ENCODE assay signal across 8 cellular contexts in genomic region chr13:97222934-97223710, GRCh38. TPM values are rescaled to one million over a fixed set of nuclear protein-coding genes. Genes with fewer than 3 reads are reported as not detected.
DNase-seq lines count a peak whose midpoint lies in the region; ATAC-seq and TF ChIP-seq lines count a peak whose summit lies in the region.

No MANE protein-coding gene starts in this region.

- 9 to 12% methylated on average over 8 of the region's 8 CpGs for WGBS in testis, 2 donors

- peak overlapping the region; percentile 79 for H3K4me2 ChIP-seq in HCT116 (ENCODE audit: low read length)

- H3K9me3 ChIP-seq in HCT116 (ENCODE audit: control insufficient read depth in 1 of 2, insufficient read depth in 1 of 2, low read depth in 1 of 2, low read length in 2 of 2) (no peaks in the 10 kb centered on the region), testis (no peaks in the 10 kb centered on the region)

- H3K4me1 ChIP-seq in HCT116 (ENCODE audit: control insufficient read depth in 1 of 2, insufficient read depth in 2 of 2, low read length in 2 of 2) (peaks cover 47 to 50% of the 10 kb centered on the region in 2 experiments), testis (peaks cover 30% of the 10 kb centered on the region)

- H3K27ac Mint-ChIP-seq in activated naive CD8-positive, alpha-beta T cell treated with anti-CD3 and anti-CD28 coated beads, Interleukin-2, amount 10 ng/mL, durations not matched to agents 7 days and 5 days = peak overlapping the region; percentile 81

- peak overlapping the region; percentile 93 for H3K4me3 Mint-ChIP-seq in activated naive CD8-positive, alpha-beta T cell treated with anti-CD3 and anti-CD28 coated beads, Interleukin-2, amount 10 ng/mL, durations not matched to agents 7 days and 5 days

- peak overlapping the region; percentile 74 for H3K27ac ChIP-seq in HCT116 (ENCODE audit: low read depth, low read length)
- peak overlapping the region; percentile 91 to 93 for H3K27ac ChIP-seq in testis

- H3K36me3 ChIP-seq in HCT116 (ENCODE audit: control insufficient read depth in 1 of 2, insufficient read depth in 2 of 2, low read length in 2 of 2) (no peaks in the 10 kb centered on the region), testis (ENCODE audit: low read depth, missing control alignments) (no peaks in the 10 kb centered on the region)

- POLR2A ChIA-PET in HCT116 (lab: Charles Lee) = interaction anchor here (1.0 to 3.1 kb wide), 7 partner anchors 9 to 113 kb away, joined by 4 to 31 read pairs (median 5); no protein-coding TSS in a partner anchor
- POLR2A ChIA-PET in activated naive CD8-positive, alpha-beta T cell treated with anti-CD3 and anti-CD28 coated beads, Interleukin-2, amount 10 ng/mL, durations not matched to agents 7 days and 5 days (lab: Charles Lee) = interaction anchor here (1.0 to 4.5 kb wide), 5 partner anchors 8 to 212 kb away, joined by 3 to 39 read pairs (median 9); partner anchors contain the start of gene RAP2A

- H3K9ac ChIP-seq in HCT116 (ENCODE audit: low read length) = peak overlapping the region; percentile 80

- no peak for TF ChIP-seq CTCF in HCT116 (IDR thresholded peaks at IDR 0.05 in 2 of 3, conservative IDR thresholded peaks at IDR 0.05 in 1 of 3; ENCODE audit: borderline replicate concordance in 1 of 3, insufficient read depth in 1 of 3, low read depth in 2 of 3, low read length in 2 of 3)
- no peak for TF ChIP-seq CTCF in testis (IDR thresholded peaks at IDR 0.05)

- no peak for ATAC-seq in HCT116
- no peak for ATAC-seq in activated naive CD8-positive, alpha-beta T cell treated with anti-CD3 and anti-CD28 coated beads, Interleukin-2, amount 10 ng/mL, durations not matched to agents 7 days and 5 days (ENCODE audit: low read depth)
- ATAC-seq in GM21529 (IDR thresholded peaks at IDR 0.05; ENCODE audit: unreplicated experiment) = no peak
- no peak for ATAC-seq in GM21619 (IDR thresholded peaks at IDR 0.05; ENCODE audit: unreplicated experiment)

- H3K79me2 ChIP-seq in HCT116 (ENCODE audit: insufficient read depth, low read length) = peaks cover 60% of the 10 kb centered on the region

- RAD21 ChIA-PET in HCT116 (lab: Charles Lee; ENCODE audit: low non-redundant PET in 1 of 2, low total read pairs in 2 of 2, uncharacterized antibody in 2 of 2, unreplicated experiment in 2 of 2) = no interaction called here

- peaks cover 48% of the 10 kb centered on the region for H3K4me1 Mint-ChIP-seq in activated naive CD8-positive, alpha-beta T cell treated with anti-CD3 and anti-CD28 coated beads, Interleukin-2, amount 10 ng/mL, durations not matched to agents 7 days and 5 days

- H3K27me3 ChIP-seq in HCT116 (ENCODE audit: insufficient read depth, low read length) = no peaks in the 10 kb centered on the region
- no peaks in the 10 kb centered on the region for H3K27me3 ChIP-seq in testis

- TSS peak; percentile 82 for BruUV-seq in HCT116 (replicated peaks; lab: Mats Ljungman, UMichigan)

- no peak for TF ChIP-seq RAD21 in HCT116 (IDR thresholded peaks at IDR 0.05; ENCODE audit: low read depth)

- H3K4me3 ChIP-seq in HCT116 (replicated peaks in 1 of 2; ENCODE audit: low read depth in 1 of 2, low read length in 2 of 2) = peak overlapping the region; percentile 74 to 85
- peak overlapping the region; percentile 65 to 78 for H3K4me3 ChIP-seq in testis

- H3K27me3 Mint-ChIP-seq in activated naive CD8-positive, alpha-beta T cell treated with anti-CD3 and anti-CD28 coated beads, Interleukin-2, amount 10 ng/mL, durations not matched to agents 7 days and 5 days = no peaks in the 10 kb centered on the region

- no peaks in the 10 kb centered on the region for H3K9me2 ChIP-seq in HCT116 (ENCODE audit: insufficient read depth)

- TF ChIP-seq POLR2A in HCT116 (IDR thresholded peaks at IDR 0.05; ENCODE audit: borderline replicate concordance, extremely low read depth, insufficient read depth, insufficient read length) = no peak
- no peak for TF ChIP-seq POLR2A in testis (IDR thresholded peaks at IDR 0.05)

- no peak overlapping the region for H2AFZ ChIP-seq in HCT116 (ENCODE audit: low read depth, low read length, poor library complexity, severe bottlenecking)

- no peaks in the 10 kb centered on the region for H4K20me1 ChIP-seq in HCT116 (ENCODE audit: insufficient read depth)

- peak; percentile 25 for DNase-seq in AG20443 (ENCODE audit: low spot score)
- no peak for DNase-seq in HCT116 (ENCODE audit: low read depth, low spot score)
- no peak for DNase-seq in activated naive CD8-positive, alpha-beta T cell treated with anti-CD3 and anti-CD28 coated beads, Interleukin-2, amount 10 ng/mL, durations not matched to agents 7 days and 5 days
- DNase-seq in kidney tubule cell (ENCODE audit: low spot score) = peak; percentile 84
- DNase-seq in testis = no peak
- no peak for DNase-seq in NCI-H1436 treated with DMSO at 0.1 percent for 48 hours (lab: John Stamatoyannopoulos, UW)

- CTCF ChIA-PET in HCT116 (lab: Charles Lee) = interaction anchor here (1.8 to 4.2 kb wide), 3 partner anchors 11 to 113 kb away, joined by 5 to 21 read pairs (median 18); no protein-coding TSS in a partner anchor

- H3K36me3 Mint-ChIP-seq in activated naive CD8-positive, alpha-beta T cell treated with anti-CD3 and anti-CD28 coated beads, Interleukin-2, amount 10 ng/mL, durations not matched to agents 7 days and 5 days = no peaks in the 10 kb centered on the region

- intact Hi-C loops in HCT116 (cut with micrococcal nuclease) (loop anchor here (5.0 kb wide), 1 partner anchor 134 kb away; no protein-coding TSS in a partner anchor), testis (cut with DNase I; ENCODE audit: low total_unique reads) (no loop called here)

- H3K9me3 Mint-ChIP-seq in activated naive CD8-positive, alpha-beta T cell treated with anti-CD3 and anti-CD28 coated beads, Interleukin-2, amount 10 ng/mL, durations not matched to agents 7 days and 5 days = no peaks in the 10 kb centered on the region

TF ChIP-seq in HCT116, 20 proteins besides CTCF, POLR2A, EP300 and RAD21:
- TF ChIP-seq SIN3A (IDR thresholded peaks at IDR 0.05; ENCODE audit: low read depth) = no peak

RNA-seq across cellular contexts. Expression of gene MBNL2, which starts 1.0 kb away (rescaled TPM):
- total RNA-seq in HCT116 (2021; ENCODE audit: unreplicated experiment) (73.9 TPM), testis (10 to 100 TPM; 69.4 to 83.0 TPM)
- polyA plus RNA-seq in HCT116 (2012) = 40.8 and 43.6 TPM in 2 replicates
- total RNA-seq in activated naive CD8-positive, alpha-beta T cell treated with anti-CD3 and anti-CD28 coated beads, Interleukin-2, amount 10 ng/mL, durations not matched to agents 7 days and 5 days = 10 to 100 TPM; 17.2 to 17.9 TPM
- polyA plus RNA-seq in testis (ENCODE audit: insufficient read depth, low read depth, low replicate concordance) = 21.5 TPM

Comparison
In these comparisons a context has a peak if more than half of its experiments do, and no peak if none do; other contexts are left out.
1. DNase-seq: peak in AG20443 (single experiment) and kidney tubule cell (single experiment); none in HCT116 (single experiment), activated naive CD8-positive, alpha-beta T cell treated with anti-CD3 and anti-CD28 coated beads, Interleukin-2, amount 10 ng/mL, durations not matched to agents 7 days and 5 days (single experiment), testis (single experiment) and NCI-H1436 treated with DMSO at 0.1 percent for 48 hours (single experiment).